ENCODE assay signal across 15 cellular contexts in genomic region chr19:8097198-8097597, GRCh38. TPM values are rescaled to one million over a fixed set of nuclear protein-coding genes. Genes with fewer than 3 reads are reported as not detected.
DNase-seq lines count a peak whose midpoint lies in the region; ATAC-seq and TF ChIP-seq lines count a peak whose summit lies in the region.
"Had no signal": no experiment of that assay in that cellular context is flagged by ENCODE, and none has a peak within 500 bp of the region (broad histone marks: within the 10 kb centered on the region; RNA-seq: fewer than 3 reads in every experiment).

No MANE protein-coding gene starts in this region.

- DNase-seq in D341Med (ENCODE audit: low spot score): peak; percentile 35
- peak; percentile 29 for DNase-seq in NCI-H2171 (lab: John Stamatoyannopoulos, UW)
- DNase-seq in glutamatergic neuron: peak; percentile 69
- DNase-seq in natural killer cell treated with Interleukin-12 subunit alpha and Interleukin-12 subunit beta and Interleukin-15 and Interleukin-18, amount 100 ng/mL, for 72 hours (ENCODE audit: low spot score): peak; percentile 72
- no peak for DNase-seq in SW 1271 (lab: John Stamatoyannopoulos, UW)
- DNase-seq: C1 segment of cervical spinal cord; CD4-positive, CD25-positive, alpha-beta regulatory T cell; CD8-positive, alpha-beta memory T cell; COR-L47; GM23248 had no signal

- H3K27ac Mint-ChIP-seq in glutamatergic neuron (ENCODE audit: unreplicated experiment): peak overlapping the region; percentile 91
- peak overlapping the region; percentile 13 to 80 for H3K27ac Mint-ChIP-seq in natural killer cell treated with Interleukin-12 subunit alpha and Interleukin-12 subunit beta and Interleukin-15 and Interleukin-18, amount 100 ng/mL, for 72 hours
- H3K27ac Mint-ChIP-seq: B cell; CD8-positive, alpha-beta memory T cell had no signal

- ATAC-seq in natural killer cell treated with Interleukin-12 subunit alpha and Interleukin-12 subunit beta and Interleukin-15 and Interleukin-18, amount 100 ng/mL, for 72 hours: peak; percentile 56 to 90
- no peak for ATAC-seq in activated CD4-positive, CD25-positive, alpha-beta regulatory T cell treated with anti-CD3 and anti-CD28 coated beads, Interleukin-2, amount 50 U/mL, for 24 hours
- ATAC-seq in GM18870 (IDR thresholded peaks at IDR 0.05; ENCODE audit: unreplicated experiment): no peak

- H3K4me3 Mint-ChIP-seq in glutamatergic neuron (ENCODE audit: unreplicated experiment): no peak overlapping the region
- H3K4me3 Mint-ChIP-seq in natural killer cell treated with Interleukin-12 subunit alpha and Interleukin-12 subunit beta and Interleukin-15 and Interleukin-18, amount 100 ng/mL, for 72 hours: peak overlapping the region; percentile 14
- H3K4me3 Mint-ChIP-seq: B cell; CD4-positive, CD25-positive, alpha-beta regulatory T cell; CD8-positive, alpha-beta memory T cell had no signal

- H3K4me1 Mint-ChIP-seq in glutamatergic neuron (ENCODE audit: low read depth, unreplicated experiment): peaks cover 6% of the 10 kb centered on the region
- H3K4me1 Mint-ChIP-seq in natural killer cell treated with Interleukin-12 subunit alpha and Interleukin-12 subunit beta and Interleukin-15 and Interleukin-18, amount 100 ng/mL, for 72 hours (ENCODE audit: low read depth in 2 of 2): peaks cover 0 to 22% of the 10 kb centered on the region in 2 donors
- H3K4me1 Mint-ChIP-seq: B cell; CD8-positive, alpha-beta memory T cell had no signal

- H3K9me3 Mint-ChIP-seq in glutamatergic neuron (ENCODE audit: unreplicated experiment): peaks cover 13% of the 10 kb centered on the region
- H3K9me3 Mint-ChIP-seq in natural killer cell treated with Interleukin-12 subunit alpha and Interleukin-12 subunit beta and Interleukin-15 and Interleukin-18, amount 100 ng/mL, for 72 hours: peaks cover 13% of the 10 kb centered on the region

- no peak for TF ChIP-seq CTCF in glutamatergic neuron (IDR thresholded peaks at IDR 0.05; ENCODE audit: partially characterized antibody, unreplicated experiment)

- H3K27me3 Mint-ChIP-seq in glutamatergic neuron (ENCODE audit: unreplicated experiment): peaks cover 7% of the 10 kb centered on the region
- H3K27me3 Mint-ChIP-seq in natural killer cell treated with Interleukin-12 subunit alpha and Interleukin-12 subunit beta and Interleukin-15 and Interleukin-18, amount 100 ng/mL, for 72 hours: peaks cover 5 to 13% of the 10 kb centered on the region in 2 donors

- H3K36me3 Mint-ChIP-seq in glutamatergic neuron (ENCODE audit: unreplicated experiment): peaks cover 31% of the 10 kb centered on the region
- H3K36me3 Mint-ChIP-seq in natural killer cell treated with Interleukin-12 subunit alpha and Interleukin-12 subunit beta and Interleukin-15 and Interleukin-18, amount 100 ng/mL, for 72 hours: no peaks in the 10 kb centered on the region
- H3K36me3 Mint-ChIP-seq: CD4-positive, CD25-positive, alpha-beta regulatory T cell; CD8-positive, alpha-beta memory T cell had no signal

RNA-seq across cellular contexts. Expression of gene CCL25, which starts 44.6 kb away (rescaled TPM):
- total RNA-seq in glutamatergic neuron (ENCODE audit: unreplicated experiment): not detected
- under 1 TPM in 1 of 2 donors, not detected in 1; 0.71 TPM for total RNA-seq in natural killer cell treated with Interleukin-12 subunit alpha and Interleukin-12 subunit beta and Interleukin-15 and Interleukin-18, amount 100 ng/mL, for 72 hours
- total RNA-seq: A172; B cell; CD4-positive, CD25-positive, alpha-beta regulatory T cell; CD8-positive, alpha-beta memory T cell; GM23248; H4 had no signal

RNA-seq across cellular contexts. Expression of gene FBN3, which starts 52.2 kb away (rescaled TPM):
- total RNA-seq in glutamatergic neuron (ENCODE audit: unreplicated experiment): 18.3 TPM
- total RNA-seq in natural killer cell treated with Interleukin-12 subunit alpha and Interleukin-12 subunit beta and Interleukin-15 and Interleukin-18, amount 100 ng/mL, for 72 hours: not detected
- total RNA-seq: A172; B cell; CD8-positive, alpha-beta memory T cell; GM23248; H4 had no signal

Comparison
In these comparisons a context has a peak if more than half of its experiments do, and no peak if none do; other contexts are left out.
1. DNase-seq: peak in D341Med (single experiment), NCI-H2171 (single experiment), glutamatergic neuron (single experiment) and natural killer cell treated with Interleukin-12 subunit alpha and Interleukin-12 subunit beta and Interleukin-15 and Interleukin-18, amount 100 ng/mL, for 72 hours (single experiment); none in SW 1271 (0 of 2).
2. ATAC-seq: peak in natural killer cell treated with Interleukin-12 subunit alpha and Interleukin-12 subunit beta and Interleukin-15 and Interleukin-18, amount 100 ng/mL, for 72 hours (2 of 2); none in activated CD4-positive, CD25-positive, alpha-beta regulatory T cell treated with anti-CD3 and anti-CD28 coated beads, Interleukin-2, amount 50 U/mL, for 24 hours (0 of 2) and GM18870 (single experiment).
3. RNA of gene FBN3, which starts 52.2 kb away (total RNA-seq): 18.3 TPM in glutamatergic neuron (single experiment); not detected in natural killer cell treated with Interleukin-12 subunit alpha and Interleukin-12 subunit beta and Interleukin-15 and Interleukin-18, amount 100 ng/mL, for 72 hours; every median in the first group is over 10 times any median in the second.